8 cellular contexts compared by ENCODE assay signal in the genomic region with DNA sequence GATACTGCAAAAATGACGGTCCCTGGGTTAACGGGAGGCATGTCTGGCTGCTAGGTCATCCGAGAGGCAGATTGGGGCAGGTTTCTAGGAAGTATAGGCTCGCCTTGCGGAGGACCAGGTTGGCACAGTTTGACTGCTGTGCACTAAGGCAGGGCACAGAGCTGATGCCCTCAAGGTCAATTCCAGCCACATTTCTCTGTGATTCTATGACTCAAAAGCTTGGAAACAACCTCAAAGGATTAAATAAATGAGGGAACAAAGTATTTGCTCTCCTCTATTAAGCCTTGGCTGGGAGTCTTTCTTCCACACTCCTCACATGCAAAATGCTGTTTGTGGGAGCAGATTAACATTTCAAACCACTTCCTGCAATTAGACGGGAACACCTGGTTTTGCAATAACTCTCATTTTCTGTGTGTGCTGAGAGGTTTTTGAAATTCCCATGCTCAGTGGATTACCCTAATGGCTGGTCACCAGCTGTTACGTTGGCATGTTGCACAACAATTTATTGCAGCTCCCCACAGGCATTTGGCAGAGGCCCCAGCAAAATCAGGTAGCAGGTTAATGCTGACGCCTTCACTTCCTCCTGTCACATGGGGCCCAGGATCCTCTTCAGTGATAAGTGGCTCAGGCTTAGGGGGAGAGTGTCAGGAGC.
A peak's percentile ranks its signal among the peaks of the same experiment; 100 is the strongest.
DNase-seq lines count a peak whose midpoint lies in the region; ATAC-seq lines count a peak whose summit lies in the region.

No MANE protein-coding gene starts in this region.

- no peak overlapping the region for H3K4me2 ChIP-seq in trophoblast cell (ENCODE audit: low read length)

- ATAC-seq in activated T-cell treated with anti-CD3 and anti-CD28 coated beads, Interleukin-2, amount 50 U/mL, for 72 hours (replicated peaks in 1 of 2) = no peak

- H3K4ac ChIP-seq in trophoblast cell (ENCODE audit: low read depth, low read length) = no peak overlapping the region

- no peak overlapping the region for H2BK120ac ChIP-seq in trophoblast cell (ENCODE audit: insufficient read depth, low read length, poor library complexity)

- H3K4me1 ChIP-seq in trophoblast cell (ENCODE audit: control insufficient read depth in 1 of 2, insufficient read depth in 2 of 2, low read length in 2 of 2) = no peaks in the 10 kb centered on the region

- H3K18ac ChIP-seq in trophoblast cell (ENCODE audit: low read length) = no peak overlapping the region

- no peak overlapping the region for H4K12ac ChIP-seq in trophoblast cell (ENCODE audit: low read depth, low read length)

- in situ Hi-C loops in ACHN (cut with HindIII; ENCODE audit: low pct_ligation_motif_present, low pct_unique_long_range_greater_than_20kb, low sequenced_read_pairs) = no loop called here

- H3K4me1 Mint-ChIP-seq in activated T-cell treated with anti-CD3 and anti-CD28 coated beads, Interleukin-2, amount 50 U/mL, for 72 hours (ENCODE audit: low read depth) = peaks cover 20% of the 10 kb centered on the region

- no peak overlapping the region for H3K4me3 Mint-ChIP-seq in activated T-cell treated with anti-CD3 and anti-CD28 coated beads, Interleukin-2, amount 50 U/mL, for 72 hours

- no peak overlapping the region for H2AFZ ChIP-seq in trophoblast cell (ENCODE audit: insufficient read depth, low read length, poor library complexity)

- H3K4me3 ChIP-seq in trophoblast cell (ENCODE audit: low read depth, low read length) = no peak overlapping the region

- H3K79me2 ChIP-seq in trophoblast cell (ENCODE audit: control insufficient read depth, insufficient read depth, low read length, poor library complexity) = no peaks in the 10 kb centered on the region

- WGBS in trophoblast cell (ENCODE audit: extremely low coverage, insufficient coverage, insufficient read length) = no CpG with 5 or more reads among the region's 8 CpGs

- DNase-seq in ACHN (peak; percentile 31), HK-2 (ENCODE audit: unreplicated experiment) (peak; percentile 38), NCI-H748 (lab: John Stamatoyannopoulos, UW; ENCODE audit: unreplicated experiment) (peak; percentile 90), epithelial cell of prostate (ENCODE audit: low read depth, low spot score) (peak; percentile 96), trophoblast cell (peak; percentile 17 to 20), middle frontal gyrus (ENCODE audit: extremely low spot score, low spot score) (no peak), SK-N-DZ (ENCODE audit: low spot score) (no peak)
- no peak for DNase-seq in activated T-cell treated with anti-CD3 and anti-CD28 coated beads, Interleukin-2, amount 50 U/mL, for 72 hours

- H3K36me3 Mint-ChIP-seq in activated T-cell treated with anti-CD3 and anti-CD28 coated beads, Interleukin-2, amount 50 U/mL, for 72 hours (ENCODE audit: insufficient read depth in 2 of 2) = peaks cover 0 to 1% of the 10 kb centered on the region in 2 donors

- no peak overlapping the region for H4K91ac ChIP-seq in trophoblast cell (ENCODE audit: low read depth, low read length)

- H3K9me3 ChIP-seq in trophoblast cell (ENCODE audit: insufficient read depth, low read depth, low read length) = no peaks in the 10 kb centered on the region

- peak overlapping the region; percentile 78 for H3K27ac ChIP-seq in epithelial cell of prostate
- H3K27ac ChIP-seq in trophoblast cell (ENCODE audit: low read depth, low read length) = no peak overlapping the region

- H3K9ac ChIP-seq in trophoblast cell (ENCODE audit: low read length) = no peak overlapping the region

- H3K27me3 Mint-ChIP-seq in activated T-cell treated with anti-CD3 and anti-CD28 coated beads, Interleukin-2, amount 50 U/mL, for 72 hours (ENCODE audit: low read depth) = no peaks in the 10 kb centered on the region

- H3K27ac Mint-ChIP-seq in activated T-cell treated with anti-CD3 and anti-CD28 coated beads, Interleukin-2, amount 50 U/mL, for 72 hours = no peak overlapping the region

- H2BK5ac ChIP-seq in trophoblast cell (ENCODE audit: low read depth, low read length, poor library complexity) = no peak overlapping the region

- H3K36me3 ChIP-seq in trophoblast cell (ENCODE audit: control insufficient read depth in 1 of 2, insufficient read depth in 2 of 2, low read length in 2 of 2) = no peaks in the 10 kb centered on the region

- H2AK5ac ChIP-seq in trophoblast cell (ENCODE audit: low read length) = no peak overlapping the region

- H3K27me3 ChIP-seq in trophoblast cell (ENCODE audit: insufficient read depth, low read length) = no peaks in the 10 kb centered on the region

- H2BK12ac ChIP-seq in trophoblast cell (ENCODE audit: low read length) = no peak overlapping the region

- no peaks in the 10 kb centered on the region for H3K79me1 ChIP-seq in trophoblast cell (ENCODE audit: low read length)

- no peak overlapping the region for H3K23ac ChIP-seq in trophoblast cell (ENCODE audit: low read length)

- no peak overlapping the region for H3K14ac ChIP-seq in trophoblast cell (ENCODE audit: low read length)

- H3K9me3 Mint-ChIP-seq in activated T-cell treated with anti-CD3 and anti-CD28 coated beads, Interleukin-2, amount 50 U/mL, for 72 hours = peaks cover 0 to 2% of the 10 kb centered on the region in 2 donors

- H4K8ac ChIP-seq in trophoblast cell (ENCODE audit: low read depth, low read length) = no peak overlapping the region

Comparison
In these comparisons a context has a peak if more than half of its experiments do, and no peak if none do; other contexts are left out.
1. DNase-seq: peak in ACHN (single experiment), HK-2 (single experiment), NCI-H748 (single experiment), epithelial cell of prostate (single experiment) and trophoblast cell (2 of 2); none in middle frontal gyrus (single experiment), activated T-cell treated with anti-CD3 and anti-CD28 coated beads, Interleukin-2, amount 50 U/mL, for 72 hours (0 of 2) and SK-N-DZ (single experiment).